ENCODE assay signal across 8 cellular contexts in the genomic region with DNA sequence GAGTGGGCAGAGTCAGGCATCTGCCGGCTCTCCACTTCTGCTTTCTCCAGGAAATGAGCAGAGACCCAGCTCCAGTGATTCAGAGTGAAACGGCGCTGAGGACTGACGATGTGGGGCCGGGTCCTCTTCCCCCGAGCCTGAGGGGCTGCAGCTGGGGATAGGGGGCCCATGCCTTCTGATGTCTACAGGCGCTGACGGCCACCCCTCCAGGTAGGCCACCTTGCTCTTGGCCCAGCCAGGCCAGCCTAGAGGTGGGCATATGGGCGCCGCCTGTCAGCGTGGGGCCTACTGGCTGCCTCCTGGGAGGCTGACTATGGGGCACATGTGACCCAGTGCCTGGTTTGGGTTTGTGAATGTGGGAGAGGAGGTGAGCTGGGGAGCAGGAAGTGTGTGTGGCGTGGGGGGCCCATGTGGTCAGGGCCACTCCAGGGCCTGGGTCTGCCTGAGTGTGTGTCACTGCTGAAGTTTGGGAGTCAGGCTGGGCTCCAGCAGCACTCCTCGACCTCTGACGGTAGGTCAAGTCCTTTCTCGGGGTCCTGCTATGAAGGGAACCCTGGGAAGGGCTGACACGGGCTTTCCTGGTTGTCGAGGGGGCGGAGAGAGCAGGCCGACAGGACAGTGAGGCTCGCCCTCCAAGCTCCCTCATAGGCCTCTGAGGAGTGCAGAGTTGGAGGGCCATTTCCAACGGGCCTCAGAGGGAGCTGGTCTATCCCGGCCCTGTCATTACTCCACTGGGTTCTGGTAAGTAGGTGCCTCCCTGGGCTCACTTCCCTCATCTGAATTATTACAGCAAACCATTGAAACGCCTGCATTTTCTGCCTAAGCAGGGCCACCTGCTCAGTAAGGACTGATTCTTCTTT. TPM values are rescaled to one million over a fixed set of nuclear protein-coding genes. Genes with fewer than 3 reads are reported as not detected.
DNase-seq lines count a peak whose midpoint lies in the region; ATAC-seq and TF ChIP-seq lines count a peak whose summit lies in the region.

TSS of gene WDFY4 (plus strand) at position 82 of the 860 bp plus-strand sequence. CDS start 24,860 bp downstream, outside the sequence.

- peak within 1 kb of the TSS; percentile 18 for H3K4me3 Mint-ChIP-seq in activated CD8-positive, alpha-beta T cell treated with anti-CD3 and anti-CD28 coated beads for 36 hours
- H3K4me3 Mint-ChIP-seq in activated CD8-positive, alpha-beta T cell treated with anti-CD3 and anti-CD28 coated beads, Interleukin-2, amount 10 ng/mL, durations not matched to agents 7 days and 5 days = no peak within 1 kb of the TSS
- H3K4me3 Mint-ChIP-seq in stimulated activated memory B cell treated with anti-CD40 and anti-IgM and Interleukin-4, amounts not matched to agents 10 μg/mL and 1 μg/mL and 100 μg/mL, for 72 hours = peak within 1 kb of the TSS; percentile 88

- H3K4me1 Mint-ChIP-seq in activated CD8-positive, alpha-beta T cell treated with anti-CD3 and anti-CD28 coated beads for 36 hours (ENCODE audit: low read depth) = no peaks in the 10 kb centered on the region
- peaks cover 3% of the 10 kb centered on the region for H3K4me1 Mint-ChIP-seq in activated CD8-positive, alpha-beta T cell treated with anti-CD3 and anti-CD28 coated beads, Interleukin-2, amount 10 ng/mL, durations not matched to agents 7 days and 5 days (ENCODE audit: low read depth)
- peaks cover 61% of the 10 kb centered on the region for H3K4me1 Mint-ChIP-seq in stimulated activated memory B cell treated with anti-CD40 and anti-IgM and Interleukin-4, amounts not matched to agents 10 μg/mL and 1 μg/mL and 100 μg/mL, for 72 hours

- no peaks in the 10 kb centered on the region for H3K9me3 Mint-ChIP-seq in activated CD8-positive, alpha-beta T cell treated with anti-CD3 and anti-CD28 coated beads for 36 hours
- no peaks in the 10 kb centered on the region for H3K9me3 Mint-ChIP-seq in activated CD8-positive, alpha-beta T cell treated with anti-CD3 and anti-CD28 coated beads, Interleukin-2, amount 10 ng/mL, durations not matched to agents 7 days and 5 days (ENCODE audit: insufficient read depth)
- H3K9me3 Mint-ChIP-seq in stimulated activated memory B cell treated with anti-CD40 and anti-IgM and Interleukin-4, amounts not matched to agents 10 μg/mL and 1 μg/mL and 100 μg/mL, for 72 hours = peaks cover 2% of the 10 kb centered on the region

- no peak for TF ChIP-seq CTCF in activated CD8-positive, alpha-beta T cell treated with anti-CD3 and anti-CD28 coated beads for 36 hours (IDR thresholded peaks at IDR 0.05)
- TF ChIP-seq CTCF in PC-9 (conservative IDR thresholded peaks at IDR 0.05) = no peak

- peaks cover 10% of the 10 kb centered on the region for H3K27me3 Mint-ChIP-seq in activated CD8-positive, alpha-beta T cell treated with anti-CD3 and anti-CD28 coated beads for 36 hours
- peaks cover 7% of the 10 kb centered on the region for H3K27me3 Mint-ChIP-seq in activated CD8-positive, alpha-beta T cell treated with anti-CD3 and anti-CD28 coated beads, Interleukin-2, amount 10 ng/mL, durations not matched to agents 7 days and 5 days (ENCODE audit: low read depth)
- no peaks in the 10 kb centered on the region for H3K27me3 Mint-ChIP-seq in stimulated activated memory B cell treated with anti-CD40 and anti-IgM and Interleukin-4, amounts not matched to agents 10 μg/mL and 1 μg/mL and 100 μg/mL, for 72 hours

- CTCF ChIA-PET in activated CD8-positive, alpha-beta T cell treated with anti-CD3 and anti-CD28 coated beads for 36 hours (lab: Charles Lee) = interaction anchor here (1.9 kb wide), 1 partner anchor 29 kb away, joined by 7 read pairs; no protein-coding TSS in a partner anchor
- CTCF ChIA-PET in activated CD8-positive, alpha-beta T cell treated with anti-CD3 and anti-CD28 coated beads, Interleukin-2, amount 10 ng/mL, durations not matched to agents 7 days and 5 days (lab: Charles Lee) = no interaction called here
- CTCF ChIA-PET in PC-9 (lab: Charles Lee) = no interaction called here

- H3K9me2 ChIP-seq in PC-9 (ENCODE audit: insufficient read depth) = no peaks in the 10 kb centered on the region

- BruUV-seq in PC-9 (replicated peaks; lab: Mats Ljungman, UMichigan) = no TSS peak

- no peaks in the 10 kb centered on the region for H4K20me1 ChIP-seq in PC-9 (ENCODE audit: insufficient read depth)

- POLR2A ChIA-PET in activated CD8-positive, alpha-beta T cell treated with anti-CD3 and anti-CD28 coated beads for 36 hours (lab: Charles Lee) = no interaction called here
- POLR2A ChIA-PET in activated CD8-positive, alpha-beta T cell treated with anti-CD3 and anti-CD28 coated beads, Interleukin-2, amount 10 ng/mL, durations not matched to agents 7 days and 5 days (lab: Charles Lee) = no interaction called here
- POLR2A ChIA-PET in PC-9 (lab: Charles Lee; ENCODE audit: unreplicated experiment) = no interaction called here

- no peak within 1 kb of the TSS for H3K4me2 ChIP-seq in PC-9

- no peaks in the 10 kb centered on the region for H3K9me3 ChIP-seq in PC-9 (ENCODE audit: insufficient read depth, low read depth)

- no peaks in the 10 kb centered on the region for H3K36me3 ChIP-seq in PC-9 (ENCODE audit: low read depth)

- H3K27me3 ChIP-seq in PC-9 (ENCODE audit: insufficient read depth, low read depth) = peaks cover 52% of the 10 kb centered on the region; the same call in 1 of the 2 replicates

- intact Hi-C loops in activated CD8-positive, alpha-beta T cell treated with anti-CD3 and anti-CD28 coated beads for 36 hours (cut with micrococcal nuclease) = no loop called here
- intact Hi-C loops in PC-9 (cut with micrococcal nuclease; ENCODE audit: unreplicated experiment) = no loop called here

- no peaks in the 10 kb centered on the region for H3K36me3 Mint-ChIP-seq in activated CD8-positive, alpha-beta T cell treated with anti-CD3 and anti-CD28 coated beads for 36 hours (ENCODE audit: low read depth)
- no peaks in the 10 kb centered on the region for H3K36me3 Mint-ChIP-seq in activated CD8-positive, alpha-beta T cell treated with anti-CD3 and anti-CD28 coated beads, Interleukin-2, amount 10 ng/mL, durations not matched to agents 7 days and 5 days (ENCODE audit: low read depth)
- H3K36me3 Mint-ChIP-seq in stimulated activated memory B cell treated with anti-CD40 and anti-IgM and Interleukin-4, amounts not matched to agents 10 μg/mL and 1 μg/mL and 100 μg/mL, for 72 hours = peaks cover 47% of the 10 kb centered on the region

- H3K27ac ChIP-seq in cingulate gyrus (ENCODE audit: low read depth, low read length) = peak within 1 kb of the TSS; percentile 7
- H3K27ac ChIP-seq in PC-9 = no peak within 1 kb of the TSS

- no peak for ATAC-seq in activated CD8-positive, alpha-beta T cell treated with anti-CD3 and anti-CD28 coated beads for 36 hours
- no peak for ATAC-seq in activated CD8-positive, alpha-beta T cell treated with anti-CD3 and anti-CD28 coated beads, Interleukin-2, amount 10 ng/mL, durations not matched to agents 7 days and 5 days
- peak; percentile 73 for ATAC-seq in HG03175 (IDR thresholded peaks at IDR 0.05; ENCODE audit: unreplicated experiment)
- ATAC-seq in stimulated activated memory B cell treated with anti-CD40 and anti-IgM and Interleukin-4, amounts not matched to agents 10 μg/mL and 1 μg/mL and 100 μg/mL, for 72 hours = peak; percentile 88

- no peak for DNase-seq in activated CD8-positive, alpha-beta T cell treated with anti-CD3 and anti-CD28 coated beads for 36 hours
- DNase-seq in activated CD8-positive, alpha-beta T cell treated with anti-CD3 and anti-CD28 coated beads, Interleukin-2, amount 10 ng/mL, durations not matched to agents 7 days and 5 days = no peak
- no peak for DNase-seq in dermis blood vessel endothelial cell
- DNase-seq in COLO668 (lab: John Stamatoyannopoulos, UW; ENCODE audit: unreplicated experiment) = no peak
- no peak for DNase-seq in PC-9

- no peak within 1 kb of the TSS for H3K4me3 ChIP-seq in PC-9

- H3K79me2 ChIP-seq in PC-9 (ENCODE audit: low read depth) = no peaks in the 10 kb centered on the region

- no peaks in the 10 kb centered on the region for H3K4me1 ChIP-seq in PC-9 (replicated peaks; ENCODE audit: insufficient read depth)

- H3F3A ChIP-seq in PC-9 (ENCODE audit: insufficient read depth, low read depth) = no peaks in the 10 kb centered on the region

- no peak within 1 kb of the TSS for H2AFZ ChIP-seq in PC-9

- H3K27ac Mint-ChIP-seq in activated CD8-positive, alpha-beta T cell treated with anti-CD3 and anti-CD28 coated beads for 36 hours = no peak within 1 kb of the TSS
- no peak within 1 kb of the TSS for H3K27ac Mint-ChIP-seq in activated CD8-positive, alpha-beta T cell treated with anti-CD3 and anti-CD28 coated beads, Interleukin-2, amount 10 ng/mL, durations not matched to agents 7 days and 5 days
- H3K27ac Mint-ChIP-seq in stimulated activated memory B cell treated with anti-CD40 and anti-IgM and Interleukin-4, amounts not matched to agents 10 μg/mL and 1 μg/mL and 100 μg/mL, for 72 hours = peak within 1 kb of the TSS; percentile 97

RNA-seq across cellular contexts. Expression of gene WDFY4, which starts in this region (rescaled TPM):
- 1 to 10 TPM in 1 of 2 experiments, under 1 TPM in 1; 0.90 to 1.1 TPM for total RNA-seq in activated CD8-positive, alpha-beta T cell treated with anti-CD3 and anti-CD28 coated beads for 36 hours
- total RNA-seq in activated CD8-positive, alpha-beta T cell treated with anti-CD3 and anti-CD28 coated beads, Interleukin-2, amount 10 ng/mL, durations not matched to agents 7 days and 5 days = under 1 TPM; 0.16 to 0.37 TPM
- total RNA-seq in dermis blood vessel endothelial cell = 0.34 and 2.1 TPM in 2 replicates
- not detected in 2 replicates for total RNA-seq in PC-9 (2021)

Comparison
In these comparisons a context has a peak if more than half of its experiments do, and no peak if none do; other contexts are left out.
1. ATAC-seq: peak in HG03175 (single experiment) and stimulated activated memory B cell treated with anti-CD40 and anti-IgM and Interleukin-4, amounts not matched to agents 10 μg/mL and 1 μg/mL and 100 μg/mL, for 72 hours (single experiment); none in activated CD8-positive, alpha-beta T cell treated with anti-CD3 and anti-CD28 coated beads for 36 hours (single experiment) and activated CD8-positive, alpha-beta T cell treated with anti-CD3 and anti-CD28 coated beads, Interleukin-2, amount 10 ng/mL, durations not matched to agents 7 days and 5 days (single experiment).